Comparison of ENCODE assay signal across 15 cellular contexts in the genomic region with DNA sequence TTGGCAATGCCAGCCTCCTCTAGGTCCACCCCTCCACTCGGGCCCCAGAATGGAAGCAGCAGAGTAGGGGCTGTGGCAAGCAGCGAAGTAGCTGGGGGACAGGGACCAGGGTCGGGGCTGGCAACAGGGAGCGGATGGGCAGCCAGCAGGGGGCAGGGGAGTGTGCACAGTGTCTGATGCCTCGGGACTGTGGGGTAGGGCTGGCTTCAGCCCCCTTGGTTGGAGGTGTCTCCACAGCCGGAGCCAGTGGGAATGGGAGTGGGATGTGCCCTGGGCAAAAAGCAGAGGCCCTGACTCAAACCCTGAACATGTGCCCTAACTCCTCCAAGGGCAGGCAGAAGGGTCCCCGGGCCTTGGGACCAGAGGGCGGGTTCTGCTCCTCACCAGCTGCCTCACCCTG. TPM values are rescaled to one million over a fixed set of nuclear protein-coding genes. Genes with fewer than 3 reads are reported as not detected.
DNase-seq lines count a peak whose midpoint lies in the region; ATAC-seq and TF ChIP-seq lines count a peak whose summit lies in the region.
"Had no signal": no experiment of that assay in that cellular context is flagged by ENCODE, and none has a peak within 500 bp of the region (broad histone marks: within the 10 kb centered on the region; RNA-seq: fewer than 3 reads in every experiment).

No MANE protein-coding gene starts in this region.

- peaks cover 16% of the 10 kb centered on the region for H3K36me3 Mint-ChIP-seq in chondrocyte (ENCODE audit: low read depth)

- H3K9me3 ChIP-seq in transverse colon = no peaks in the 10 kb centered on the region
- H3K9me3 ChIP-seq: left lung, psoas muscle had no signal

- H3K9me3 Mint-ChIP-seq in chondrocyte (ENCODE audit: low read depth) = no peaks in the 10 kb centered on the region
- H3K9me3 Mint-ChIP-seq: naive B cell had no signal

- H3K4me1 Mint-ChIP-seq in chondrocyte (ENCODE audit: low read depth) = peaks cover 3% of the 10 kb centered on the region

- H3K27ac ChIP-seq in transverse colon = no peak overlapping the region
- H3K27ac ChIP-seq: left lung, psoas muscle had no signal

- no peaks in the 10 kb centered on the region for H3K27me3 Mint-ChIP-seq in chondrocyte (ENCODE audit: low read depth)
- H3K27me3 Mint-ChIP-seq: naive B cell had no signal

- H3K27ac Mint-ChIP-seq in chondrocyte (ENCODE audit: unreplicated experiment) = no peak overlapping the region

- peaks cover 0 to 17% (median 7%) of the 10 kb centered on the region in 4 donors for H3K4me1 ChIP-seq in transverse colon
- H3K4me1 ChIP-seq: psoas muscle had no signal

- DNase-seq in LNCaP clone FGC (ENCODE audit: low read depth) (no peak), chondrocyte (ENCODE audit: low spot score) (peak; percentile 79), sciatic nerve (ENCODE audit: low spot score) (peak; percentile 44), transverse colon (no peak), NCI-H2029 treated with DMSO at 0.1 percent for 48 hours (lab: John Stamatoyannopoulos, UW) (no peak)
- DNase-seq: activated CD4-positive, CD25-positive, alpha-beta regulatory T cell; hypothalamus; naive B cell; NCI-H1092 treated with DMSO at 0.1 percent for 48 hours; NCI-H2227 treated with DMSO at 0.1 percent for 48 hours; SW 1271 had no signal

- intact Hi-C loops in sciatic nerve (cut with DNase I) (no loop called here), transverse colon (cut with DNase I; ENCODE audit: low total_unique reads) (no loop called here)

- in situ Hi-C loops in transverse colon (cut with MboI; ENCODE audit: low pct_ligation_motif_present in 1 of 4, low pct_unique_long_range_greater_than_20kb in 1 of 4, low sequenced_read_pairs in 3 of 4) = no loop called here

- TF ChIP-seq CTCF in GM12873 (IDR thresholded peaks at IDR 0.05; ENCODE audit: insufficient read depth, low read depth, low read length, missing control alignments) = peak; percentile 41
- 0 out of 2 replicates have a peak, but pooled peaks have one; percentile 11 for TF ChIP-seq CTCF in LNCaP clone FGC (IDR thresholded peaks at IDR 0.05; ENCODE audit: control insufficient read depth, extremely low read depth, insufficient read depth)
- no peak for TF ChIP-seq CTCF in chondrocyte (IDR thresholded peaks at IDR 0.05)
- TF ChIP-seq CTCF in transverse colon (IDR thresholded peaks at IDR 0.05) = no peak

- 88% methylated on average over 8 of the region's 8 CpGs; no CpG with 5 or more reads in 1 of the 2 donors for WGBS in transverse colon (ENCODE audit: low coverage in 1 of 2), 2 donors

- no peak for TF ChIP-seq EP300 in transverse colon (IDR thresholded peaks at IDR 0.05; ENCODE audit: low read depth)

- no peaks in the 10 kb centered on the region for H3K36me3 ChIP-seq in transverse colon

- H3K27me3 ChIP-seq in transverse colon = no peaks in the 10 kb centered on the region
- H3K27me3 ChIP-seq: left lung had no signal

- no peak for TF ChIP-seq POLR2A in transverse colon (IDR thresholded peaks at IDR 0.05)

- H3K4me3 ChIP-seq in LNCaP clone FGC (ENCODE audit: low read depth, low read length) (no peak overlapping the region), transverse colon (no peak overlapping the region)
- H3K4me3 ChIP-seq: left lung, psoas muscle had no signal

- no peak for ATAC-seq in sciatic nerve
- no peak for ATAC-seq in HG03108 (IDR thresholded peaks at IDR 0.05; ENCODE audit: unreplicated experiment)
- ATAC-seq: left lung, psoas muscle had no signal

- H3K4me3 Mint-ChIP-seq in chondrocyte (ENCODE audit: unreplicated experiment) = no peak overlapping the region

RNA-seq across cellular contexts. Expression of gene ARHGAP27, which starts 18.5 kb away (rescaled TPM):
- total RNA-seq in chondrocyte (1.5 to 2.7 TPM (median 2.0 TPM) in 3 replicates), sciatic nerve (30.6 TPM), transverse colon (100 to 1,000 TPM; 194 to 489 (median 294) TPM)

RNA-seq across cellular contexts. Expression of gene PLEKHM1, which starts 39.4 kb away (rescaled TPM):
- total RNA-seq in chondrocyte = 30.8 to 37.3 TPM (median 31.3 TPM) in 3 replicates
- total RNA-seq in sciatic nerve = 56.6 TPM
- total RNA-seq in transverse colon = 100 to 1,000 TPM in 1 of 4 donors, 10 to 100 TPM in 3; 43.6 to 111 (median 47.6) TPM

Comparison
In these comparisons a context has a peak if more than half of its experiments do, and no peak if none do; other contexts are left out.
1. CTCF ChIP-seq: peak in GM12873 (single experiment) and LNCaP clone FGC (single experiment); none in chondrocyte (single experiment) and transverse colon (0 of 5).
2. DNase-seq: peak in chondrocyte (single experiment) and sciatic nerve (single experiment); none in LNCaP clone FGC (single experiment), transverse colon (single experiment) and NCI-H2029 treated with DMSO at 0.1 percent for 48 hours (single experiment).